In the genomic region with DNA sequence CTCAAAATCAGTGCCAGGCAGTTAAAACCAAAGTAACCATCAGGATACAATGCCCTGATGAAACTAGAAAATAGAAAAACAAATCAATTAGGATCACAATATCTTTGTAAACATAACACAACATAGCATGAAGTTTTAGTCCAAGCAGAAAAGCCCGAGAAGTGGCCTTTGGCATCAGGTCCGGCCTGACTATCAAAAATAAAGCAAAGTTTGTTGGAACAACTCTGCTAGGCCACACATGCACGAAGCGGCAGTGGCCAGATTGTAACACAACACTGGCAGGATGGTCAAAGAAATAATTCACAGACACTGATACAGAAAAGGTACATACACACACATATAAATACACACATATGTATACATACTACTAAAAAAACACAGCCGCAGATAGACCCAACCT, we compare ENCODE assay signal across 28 cellular contexts.
"Had no signal": no experiment of that assay in that cellular context is flagged by ENCODE, and none has a peak within 500 bp of the region (broad histone marks: within the 10 kb centered on the region; RNA-seq: fewer than 3 reads in every experiment).

No MANE protein-coding gene starts in this region.

- DNase-seq: activated CD4-positive, alpha-beta memory T cell treated with anti-CD3 and anti-CD28 coated beads, Interleukin-2, amount 10 ng/mL, durations not matched to agents 7 days and 5 days; activated CD4-positive, alpha-beta T cell treated with anti-CD3 and anti-CD28 coated beads for 1 hour; activated CD4-positive, alpha-beta T cell treated with anti-CD3 and anti-CD28 coated beads for 48 hours; activated CD4-positive, CD25-positive, alpha-beta regulatory T cell; activated effector memory CD4-positive, alpha-beta T cell treated with anti-CD3 and anti-CD28 coated beads, Interleukin-2, amount 50 U/mL, for 16 hours; activated naive CD4-positive, alpha-beta T cell; activated naive CD4-positive, alpha-beta T cell treated with anti-CD3 and anti-CD28 coated beads, Interleukin-2, amount 50 U/mL, for 16 hours; activated naive CD8-positive, alpha-beta T cell treated with anti-CD3 and anti-CD28 coated beads for 36 hours; activated T-cell treated with anti-CD3 and anti-CD28 coated beads, Interleukin-2, amount 50 U/mL, for 1 hour; activated T-cell treated with anti-CD3 and anti-CD28 coated beads, Interleukin-2, amount 50 U/mL, for 72 hours; amygdala; caudate nucleus; Kasumi-1; MG63; NCI-H1048; NCI-H1105 treated with DMSO at 0.1 percent for 48 hours; NCI-H1436; NCI-H1694; NCI-H2029; NCI-H345; NCI-H524 treated with DMSO at 0.1 percent for 48 hours; SHP77; SJCRH30; T1000; WERI-Rb-1 had no signal

- H3K36me3 ChIP-seq: ascending aorta, breast epithelium, MG63, WERI-Rb-1 had no signal

- H3K9me3 Mint-ChIP-seq: activated CD4-positive, alpha-beta memory T cell treated with anti-CD3 and anti-CD28 coated beads, Interleukin-2, amount 10 ng/mL, durations not matched to agents 7 days and 5 days; activated naive CD8-positive, alpha-beta T cell treated with anti-CD3 and anti-CD28 coated beads for 36 hours; activated T-cell treated with anti-CD3 and anti-CD28 coated beads, Interleukin-2, amount 50 U/mL, for 72 hours; activated T-helper 17 cell treated with anti-CD3 and anti-CD28 coated beads, Interleukin-2, amount 50 U/mL, for 72 hours had no signal

- H3K4me3 ChIP-seq: ascending aorta, breast epithelium, MG63, SJCRH30 had no signal

- H3K27ac ChIP-seq: ascending aorta, SJCRH30, WERI-Rb-1 had no signal

- H3K27me3 Mint-ChIP-seq: activated T-helper 17 cell treated with anti-CD3 and anti-CD28 coated beads, Interleukin-2, amount 50 U/mL, for 72 hours had no signal

- H3K27me3 ChIP-seq: ascending aorta, breast epithelium, MG63, SJCRH30 had no signal

- H3K4me3 Mint-ChIP-seq: activated CD4-positive, alpha-beta memory T cell treated with anti-CD3 and anti-CD28 coated beads, Interleukin-2, amount 10 ng/mL, durations not matched to agents 7 days and 5 days; activated naive CD8-positive, alpha-beta T cell treated with anti-CD3 and anti-CD28 coated beads for 36 hours; activated T-cell treated with anti-CD3 and anti-CD28 coated beads, Interleukin-2, amount 50 U/mL, for 72 hours; activated T-helper 17 cell treated with anti-CD3 and anti-CD28 coated beads, Interleukin-2, amount 50 U/mL, for 72 hours had no signal

- H3K9me3 ChIP-seq: ascending aorta, breast epithelium, MG63, SJCRH30 had no signal

- H3K4me1 Mint-ChIP-seq: activated naive CD8-positive, alpha-beta T cell treated with anti-CD3 and anti-CD28 coated beads for 36 hours; activated T-helper 17 cell treated with anti-CD3 and anti-CD28 coated beads, Interleukin-2, amount 50 U/mL, for 72 hours had no signal

- H3K27ac Mint-ChIP-seq: activated CD4-positive, alpha-beta memory T cell treated with anti-CD3 and anti-CD28 coated beads, Interleukin-2, amount 10 ng/mL, durations not matched to agents 7 days and 5 days; activated naive CD8-positive, alpha-beta T cell treated with anti-CD3 and anti-CD28 coated beads for 36 hours; activated T-cell treated with anti-CD3 and anti-CD28 coated beads, Interleukin-2, amount 50 U/mL, for 72 hours; activated T-helper 17 cell treated with anti-CD3 and anti-CD28 coated beads, Interleukin-2, amount 50 U/mL, for 72 hours had no signal

- H3K4me1 ChIP-seq: ascending aorta, breast epithelium had no signal
